ENCODE assay signal across 12 cellular contexts in the genomic region with DNA sequence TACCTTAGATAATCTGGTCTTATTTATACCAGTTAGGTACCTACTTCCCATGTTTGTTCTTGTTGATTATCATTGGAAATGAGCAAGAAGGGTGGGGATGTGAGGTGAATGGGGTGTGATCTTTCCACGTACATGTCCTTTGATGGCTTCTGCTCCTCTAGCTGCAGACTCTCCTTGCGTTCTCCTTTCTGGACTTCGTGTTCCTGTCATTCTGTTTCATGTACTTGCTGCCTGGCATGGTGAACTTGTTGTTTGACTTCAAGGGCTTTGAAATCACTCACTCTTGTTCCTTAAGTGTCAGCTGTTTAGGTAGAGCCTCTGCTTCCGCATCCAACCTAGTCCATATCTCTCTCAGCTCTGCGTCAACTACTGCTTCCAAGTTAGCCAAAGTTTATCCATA.
"Had no signal": no experiment of that assay in that cellular context is flagged by ENCODE, and none has a peak within 500 bp of the region (broad histone marks: within the 10 kb centered on the region; RNA-seq: fewer than 3 reads in every experiment).

No MANE protein-coding gene starts in this region.

- DNase-seq: activated naive CD4-positive, alpha-beta T cell; activated naive CD8-positive, alpha-beta T cell treated with anti-CD3 and anti-CD28 coated beads, Interleukin-2, amount 10 ng/mL, durations not matched to agents 7 days and 5 days; activated T-cell treated with anti-CD3 and anti-CD28 coated beads for 4 hours; effector memory CD8-positive, alpha-beta T cell; hippocampal formation; nephron progenitor cell; occipital lobe; stimulated activated CD4-positive, alpha-beta T cell treated with anti-CD3 and anti-CD28 coated beads, Interleukin-12 subunit alpha, Interleukin-12 subunit beta, amount 100 ng/mL, for 4 hours; stimulated activated CD4-positive, alpha-beta T cell treated with anti-CD3 and anti-CD28 coated beads, Interleukin-2, amount 100 ng/mL, for 24 hours; T-helper 9 cell; trophoblast cell had no signal

- H3K4me1 ChIP-seq: prostate gland had no signal

- ATAC-seq: effector memory CD8-positive, alpha-beta T cell had no signal

- H3K36me3 ChIP-seq: prostate gland had no signal

- H3K4me3 ChIP-seq: prostate gland had no signal

- H3K9me3 ChIP-seq: prostate gland had no signal

- H3K27ac ChIP-seq: prostate gland had no signal
